ENCODE assay signal across 16 cellular contexts in the genomic region with DNA sequence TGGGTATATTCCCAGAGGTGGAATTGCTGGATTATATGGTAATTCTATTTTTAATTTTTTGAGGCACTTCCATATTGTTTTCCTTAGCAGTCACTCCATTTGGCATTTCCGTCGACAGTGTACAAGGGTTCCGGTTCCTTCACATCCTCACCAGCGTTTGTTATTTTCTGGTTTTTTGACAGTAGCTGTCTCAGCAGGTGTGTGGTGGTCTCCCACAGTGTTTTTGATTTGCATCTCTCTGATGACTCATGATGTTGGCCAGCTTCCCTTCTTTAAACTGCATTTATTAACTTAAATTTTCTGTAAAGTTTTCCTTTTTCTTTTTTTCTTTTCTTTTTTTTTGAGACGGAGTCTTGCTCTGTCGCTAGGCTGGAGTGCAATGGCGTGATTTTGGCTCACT. TPM values are rescaled to one million over a fixed set of nuclear protein-coding genes. Genes with fewer than 3 reads are reported as not detected.
A peak's percentile ranks its signal among the peaks of the same experiment; 100 is the strongest.
DNase-seq lines count a peak whose midpoint lies in the region; ATAC-seq and TF ChIP-seq lines count a peak whose summit lies in the region.
"Had no signal": no experiment of that assay in that cellular context is flagged by ENCODE, and none has a peak within 500 bp of the region (broad histone marks: within the 10 kb centered on the region; RNA-seq: fewer than 3 reads in every experiment).

No MANE protein-coding gene starts in this region.

- no TSS peak for BruUV-seq in Panc1 (replicated peaks; lab: Mats Ljungman, UMichigan)

- ATAC-seq in Panc1 (no peak), GM18502 (IDR thresholded peaks at IDR 0.05; ENCODE audit: poor library complexity, unreplicated experiment) (no peak)
- ATAC-seq: Right ventricle myocardium inferior, T-cell had no signal

- no peak for DNase-seq in Panc1 (ENCODE audit: low read depth, low spot score)
- peak; percentile 28 for DNase-seq in dermis blood vessel endothelial cell
- DNase-seq in smooth muscle cell of the brain vasculature (ENCODE audit: low read depth, low spot score), result peak; percentile 75
- DNase-seq in caudate nucleus (lab: John Stamatoyannopoulos, UW), result no peak
- DNase-seq in kidney glomerular epithelial cell (lab: John Stamatoyannopoulos, UW), result no peak
- DNase-seq: AML-193, H7, NCI-H1105, NCI-H1694, NCI-H2107, NCI-H524 treated with DMSO at 0.1 percent for 48 hours, T-cell had no signal

- TF ChIP-seq CTCF in HEK293 (tag by site-specific recombination; IDR thresholded peaks at IDR 0.05), result no peak
- TF ChIP-seq CTCF in Panc1 (IDR thresholded peaks at IDR 0.05), result no peak

- H3K27me3 ChIP-seq in Panc1 (ENCODE audit: control insufficient read depth, insufficient read depth, low read length), result no peaks in the 10 kb centered on the region

- in situ Hi-C loops in Panc1 (cut with HindIII; ENCODE audit: low pct_unique_long_range_greater_than_20kb, low sequenced_read_pairs), result no loop called here

- H3K4me3 ChIP-seq in HEK293 (ENCODE audit: low read depth, low read length), result no peak overlapping the region
- no peak overlapping the region for H3K4me3 ChIP-seq in Panc1 (ENCODE audit: low read depth in 2 of 2, low read length in 2 of 2)

- H3K36me3 ChIP-seq in HEK293 (ENCODE audit: control insufficient read depth in 2 of 2, insufficient read depth in 1 of 2, low read length in 2 of 2) (peaks cover 0 to 4% of the 10 kb centered on the region in 2 experiments; a peak in 1 of 3 replicates), Panc1 (ENCODE audit: control insufficient read depth, insufficient read depth, low read length) (peaks cover 3% of the 10 kb centered on the region; the same call in 1 of the 2 replicates)

- H3K4me1 ChIP-seq in HEK293 (ENCODE audit: control insufficient read depth, insufficient read depth, low read length) (peaks cover 22% of the 10 kb centered on the region), Panc1 (ENCODE audit: control insufficient read depth, insufficient read depth, low read length) (peaks cover 93% of the 10 kb centered on the region)

- CTCF ChIA-PET in HEK293 (lab: Yijun Ruan, JAX), result interaction anchor here (0.6 kb wide), 1 partner anchor 133 kb away, joined by 3 read pairs; no protein-coding TSS in a partner anchor
- CTCF ChIA-PET in Panc1 (lab: Charles Lee), result interaction anchor here (0.7 kb wide), 1 partner anchor 21 kb away, joined by 4 read pairs; no protein-coding TSS in a partner anchor

- H3K9me3 ChIP-seq in HEK293 (ENCODE audit: control insufficient read depth, insufficient read depth, low read depth, low read length) (no peaks in the 10 kb centered on the region), Panc1 (ENCODE audit: control insufficient read depth, insufficient read depth, low read depth, low read length) (no peaks in the 10 kb centered on the region)

- intact Hi-C loops in Panc1 (cut with micrococcal nuclease; ENCODE audit: unreplicated experiment), result no loop called here

- no peak overlapping the region for H3K27ac ChIP-seq in HEK293 (ENCODE audit: extremely low read depth, low read depth, low read length)
- H3K27ac ChIP-seq in Panc1 (ENCODE audit: low read length), result peak overlapping the region; percentile 100
- no peak overlapping the region for H3K27ac ChIP-seq in caudate nucleus (ENCODE audit: low read depth, low read length)
- H3K27ac ChIP-seq: C4-2B had no signal

- POLR2A ChIA-PET in HEK293 (lab: Yijun Ruan, JAX), result interaction anchor here (1.1 kb wide), 1 partner anchor 91 kb away, joined by 4 read pairs; no protein-coding TSS in a partner anchor
- POLR2A ChIA-PET in Panc1 (lab: Charles Lee), result no interaction called here

TF ChIP-seq in HEK293, 187 proteins besides CTCF, POLR2A, EP300 and RAD21:
- TF ChIP-seq GLIS2 (tag by site-specific recombination; IDR thresholded peaks at IDR 0.05), result no peak
- TF ChIP-seq ZNF350 (tag by site-specific recombination; IDR thresholded peaks at IDR 0.05), result no peak
- no peak for TF ChIP-seq ZNF624 (tag by site-specific recombination; IDR thresholded peaks at IDR 0.05)
- no peak for TF ChIP-seq ZNF174 (tag by site-specific recombination; IDR thresholded peaks at IDR 0.05)
- TF ChIP-seq ZXDB (tag by site-specific recombination; IDR thresholded peaks at IDR 0.05), result no peak
- TF ChIP-seq ZNF433 (tag by site-specific recombination; IDR thresholded peaks at IDR 0.05; ENCODE audit: low read depth), result no peak
- TF ChIP-seq ZNF23 (tag by site-specific recombination; IDR thresholded peaks at IDR 0.05; ENCODE audit: borderline replicate concordance), result no peak
- TF ChIP-seq, protein P1, sequence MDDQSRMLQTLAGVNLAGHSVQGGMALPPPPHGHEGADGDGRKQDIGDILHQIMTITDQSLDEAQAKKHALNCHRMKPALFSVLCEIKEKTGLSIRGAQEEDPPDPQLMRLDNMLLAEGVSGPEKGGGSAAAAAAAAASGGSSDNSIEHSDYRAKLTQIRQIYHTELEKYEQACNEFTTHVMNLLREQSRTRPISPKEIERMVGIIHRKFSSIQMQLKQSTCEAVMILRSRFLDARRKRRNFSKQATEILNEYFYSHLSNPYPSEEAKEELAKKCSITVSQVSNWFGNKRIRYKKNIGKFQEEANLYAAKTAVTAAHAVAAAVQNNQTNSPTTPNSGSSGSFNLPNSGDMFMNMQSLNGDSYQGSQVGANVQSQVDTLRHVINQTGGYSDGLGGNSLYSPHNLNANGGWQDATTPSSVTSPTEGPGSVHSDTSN (CRISPR knock-in tag; IDR thresholded peaks at IDR 0.05), result no peak
- TF ChIP-seq GLIS1 (tag by site-specific recombination; IDR thresholded peaks at IDR 0.05), result peak; percentile 40
- no peak for TF ChIP-seq ZNF514 (tag by site-specific recombination; IDR thresholded peaks at IDR 0.05)
- no peak for TF ChIP-seq WT1 (tag by site-specific recombination; IDR thresholded peaks at IDR 0.05)
- TF ChIP-seq ZIC2 (tag by site-specific recombination; IDR thresholded peaks at IDR 0.05), result peak; percentile 50
- no peak for TF ChIP-seq SCRT1 (tag by site-specific recombination; IDR thresholded peaks at IDR 0.05; ENCODE audit: borderline replicate concordance)
- TF ChIP-seq, protein P2, sequence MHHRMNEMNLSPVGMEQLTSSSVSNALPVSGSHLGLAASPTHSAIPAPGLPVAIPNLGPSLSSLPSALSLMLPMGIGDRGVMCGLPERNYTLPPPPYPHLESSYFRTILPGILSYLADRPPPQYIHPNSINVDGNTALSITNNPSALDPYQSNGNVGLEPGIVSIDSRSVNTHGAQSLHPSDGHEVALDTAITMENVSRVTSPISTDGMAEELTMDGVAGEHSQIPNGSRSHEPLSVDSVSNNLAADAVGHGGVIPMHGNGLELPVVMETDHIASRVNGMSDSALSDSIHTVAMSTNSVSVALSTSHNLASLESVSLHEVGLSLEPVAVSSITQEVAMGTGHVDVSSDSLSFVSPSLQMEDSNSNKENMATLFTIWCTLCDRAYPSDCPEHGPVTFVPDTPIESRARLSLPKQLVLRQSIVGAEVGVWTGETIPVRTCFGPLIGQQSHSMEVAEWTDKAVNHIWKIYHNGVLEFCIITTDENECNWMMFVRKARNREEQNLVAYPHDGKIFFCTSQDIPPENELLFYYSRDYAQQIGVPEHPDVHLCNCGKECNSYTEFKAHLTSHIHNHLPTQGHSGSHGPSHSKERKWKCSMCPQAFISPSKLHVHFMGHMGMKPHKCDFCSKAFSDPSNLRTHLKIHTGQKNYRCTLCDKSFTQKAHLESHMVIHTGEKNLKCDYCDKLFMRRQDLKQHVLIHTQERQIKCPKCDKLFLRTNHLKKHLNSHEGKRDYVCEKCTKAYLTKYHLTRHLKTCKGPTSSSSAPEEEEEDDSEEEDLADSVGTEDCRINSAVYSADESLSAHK (tag by site-specific recombination; IDR thresholded peaks at IDR 0.05), result no peak
- TF ChIP-seq, protein P3, sequence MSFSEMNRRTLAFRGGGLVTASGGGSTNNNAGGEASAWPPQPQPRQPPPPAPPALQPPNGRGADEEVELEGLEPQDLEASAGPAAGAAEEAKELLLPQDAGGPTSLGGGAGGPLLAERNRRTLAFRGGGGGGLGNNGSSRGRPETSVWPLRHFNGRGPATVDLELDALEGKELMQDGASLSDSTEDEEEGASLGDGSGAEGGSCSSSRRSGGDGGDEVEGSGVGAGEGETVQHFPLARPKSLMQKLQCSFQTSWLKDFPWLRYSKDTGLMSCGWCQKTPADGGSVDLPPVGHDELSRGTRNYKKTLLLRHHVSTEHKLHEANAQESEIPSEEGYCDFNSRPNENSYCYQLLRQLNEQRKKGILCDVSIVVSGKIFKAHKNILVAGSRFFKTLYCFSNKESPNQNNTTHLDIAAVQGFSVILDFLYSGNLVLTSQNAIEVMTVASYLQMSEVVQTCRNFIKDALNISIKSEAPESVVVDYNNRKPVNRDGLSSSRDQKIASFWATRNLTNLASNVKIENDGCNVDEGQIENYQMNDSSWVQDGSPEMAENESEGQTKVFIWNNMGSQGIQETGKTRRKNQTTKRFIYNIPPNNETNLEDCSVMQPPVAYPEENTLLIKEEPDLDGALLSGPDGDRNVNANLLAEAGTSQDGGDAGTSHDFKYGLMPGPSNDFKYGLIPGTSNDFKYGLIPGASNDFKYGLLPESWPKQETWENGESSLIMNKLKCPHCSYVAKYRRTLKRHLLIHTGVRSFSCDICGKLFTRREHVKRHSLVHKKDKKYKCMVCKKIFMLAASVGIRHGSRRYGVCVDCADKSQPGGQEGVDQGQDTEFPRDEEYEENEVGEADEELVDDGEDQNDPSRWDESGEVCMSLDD (tag by site-specific recombination; IDR thresholded peaks at IDR 0.05), result no peak

RNA-seq across cellular contexts. Expression of a gene that starts 19.7 kb away (rescaled TPM):
- total RNA-seq in Panc1 (2021; ENCODE audit: unreplicated experiment), result 133 TPM
- 102 TPM for polyA plus RNA-seq in Panc1 (2012; ENCODE audit: insufficient read length)
- total RNA-seq in dermis blood vessel endothelial cell, result 35.4 and 42.3 TPM in 2 replicates

Comparison
In these comparisons a context has a peak if more than half of its experiments do, and no peak if none do; other contexts are left out.
1. DNase-seq: peak in dermis blood vessel endothelial cell (single experiment) and smooth muscle cell of the brain vasculature (single experiment); none in Panc1 (single experiment), caudate nucleus (0 of 61) and kidney glomerular epithelial cell (single experiment).